In the genomic region with DNA sequence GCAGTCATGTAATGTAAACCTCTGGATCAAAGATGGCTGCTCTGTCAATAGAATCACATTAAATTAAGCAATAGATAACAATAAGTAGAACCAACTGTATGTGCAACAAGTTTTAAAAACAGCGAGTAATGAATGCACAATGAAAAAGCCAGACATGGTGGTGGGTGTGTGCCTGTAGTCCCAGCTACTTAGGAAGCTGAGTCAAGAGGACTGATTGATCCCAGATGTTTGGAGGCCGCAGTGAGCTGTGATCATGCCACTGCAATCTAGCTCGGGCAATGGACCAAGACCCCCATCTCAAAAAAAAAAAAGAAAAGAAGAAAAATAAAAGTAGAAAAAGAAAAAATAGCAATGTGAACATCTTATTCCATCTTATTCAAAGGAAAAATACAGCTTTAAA, we compare ENCODE assay signal across 18 cellular contexts.
"Had no signal": no experiment of that assay in that cellular context is flagged by ENCODE, and none has a peak within 500 bp of the region (broad histone marks: within the 10 kb centered on the region; RNA-seq: fewer than 3 reads in every experiment).

No MANE protein-coding gene starts in this region.

- H3K4me3 ChIP-seq: adrenal gland, body of pancreas, left lung, neural progenitor cell, ovary, sigmoid colon, tibial artery had no signal

- H3K36me3 ChIP-seq: adrenal gland, left lung, neural progenitor cell, ovary, sigmoid colon, tibial artery had no signal

- H3K27me3 ChIP-seq: adrenal gland, body of pancreas, left lung, neural progenitor cell, ovary, sigmoid colon, tibial artery had no signal

- DNase-seq: activated CD4-positive, alpha-beta T cell treated with anti-CD3 and anti-CD28 coated beads for 36 hours; activated CD8-positive, alpha-beta T cell treated with anti-CD3 and anti-CD28 coated beads for 36 hours; activated effector memory CD4-positive, alpha-beta T cell treated with Interleukin-2 at 50 U/mL for 16 hours; activated T-cell treated with anti-CD3 and anti-CD28 coated beads, Interleukin-2, amount 50 U/mL, for 4 hours; adrenal gland; body of pancreas; caudate nucleus; left lung; mammary epithelial cell; naive B cell; ovary; sigmoid colon; stimulated activated CD4-positive, alpha-beta T cell treated with anti-CD3 and anti-CD28 coated beads, Interleukin-12 subunit alpha, Interleukin-12 subunit beta, amount 100 ng/mL, for 4 hours; stimulated activated CD4-positive, alpha-beta T cell treated with anti-CD3 and anti-CD28 coated beads, Interleukin-2, amount 100 ng/mL, for 24 hours; T-helper 2 cell; tibial artery had no signal

- ATAC-seq: activated CD4-positive, alpha-beta T cell treated with anti-CD3 and anti-CD28 coated beads for 36 hours; activated CD8-positive, alpha-beta T cell treated with anti-CD3 and anti-CD28 coated beads for 36 hours; activated T-cell treated with anti-CD3 and anti-CD28 coated beads, Interleukin-2, amount 50 U/mL, for 4 hours; body of pancreas; left lung; stimulated activated effector memory CD8-positive, alpha-beta T cell treated with anti-CD3 and anti-CD28 coated beads, Interleukin-12 subunit alpha, Interleukin-12 subunit beta, amount 100 ng/mL, for 72 hours had no signal
